14 cellular contexts compared by ENCODE assay signal in the genomic region with DNA sequence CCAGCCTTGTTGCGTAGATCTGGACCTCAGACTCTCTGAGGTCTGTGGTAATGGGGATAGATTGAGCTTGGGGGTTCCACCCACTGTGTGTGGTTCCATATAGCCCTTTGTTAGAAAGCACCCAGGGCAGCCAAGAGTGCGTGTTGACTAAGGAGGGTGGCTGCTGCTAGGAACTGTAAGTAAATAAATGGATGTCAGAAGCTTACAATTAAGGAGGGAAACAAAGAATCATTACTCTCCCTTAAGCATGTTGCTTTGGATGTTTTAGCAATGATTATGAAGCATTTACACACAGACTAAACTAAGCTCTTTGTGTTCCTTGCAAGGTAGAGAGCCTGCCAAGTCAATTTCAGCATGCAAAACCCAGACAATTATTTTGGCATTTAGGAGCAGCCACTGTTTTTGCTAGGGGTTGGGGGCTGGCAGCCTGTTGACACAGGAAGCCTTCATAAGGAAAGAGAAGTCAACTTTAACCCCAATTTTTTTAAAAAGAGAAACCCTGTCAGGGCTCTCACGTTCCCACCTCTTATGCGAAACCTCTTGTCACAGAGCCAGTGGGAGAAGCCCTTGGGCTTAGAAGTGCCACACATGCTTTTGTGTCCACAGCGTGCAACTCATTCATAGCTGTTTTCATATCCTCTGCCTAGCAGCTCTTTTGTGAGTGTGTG.
DNase-seq lines count a peak whose midpoint lies in the region; ATAC-seq and TF ChIP-seq lines count a peak whose summit lies in the region.
"Had no signal": no experiment of that assay in that cellular context is flagged by ENCODE, and none has a peak within 500 bp of the region (broad histone marks: within the 10 kb centered on the region; RNA-seq: fewer than 3 reads in every experiment).

No MANE protein-coding gene starts in this region.

- H3K9me3 ChIP-seq in heart right ventricle: no peaks in the 10 kb centered on the region
- no peaks in the 10 kb centered on the region for H3K9me3 ChIP-seq in effector memory CD4-positive, alpha-beta T cell (ENCODE audit: control insufficient read depth, low read length)
- H3K9me3 ChIP-seq: HAP-1 had no signal

- ATAC-seq in GM23338 (peak; percentile 71), heart right ventricle (peak; percentile 24 to 74 (median 66))

- H3K9me3 Mint-ChIP-seq in GM23338: no peaks in the 10 kb centered on the region
- H3K9me3 Mint-ChIP-seq in T-helper 2 cell treated with Interferon-gamma antibody and Interleukin-4, amounts not matched to agents 5 μg/mL and 100 μg/mL, for 36 hours: no peaks in the 10 kb centered on the region

- peaks cover 2% of the 10 kb centered on the region for H3K27me3 Mint-ChIP-seq in GM23338 (ENCODE audit: insufficient read depth, low read depth, poor library complexity)
- no peaks in the 10 kb centered on the region for H3K27me3 Mint-ChIP-seq in T-helper 2 cell treated with Interferon-gamma antibody and Interleukin-4, amounts not matched to agents 5 μg/mL and 100 μg/mL, for 36 hours (ENCODE audit: low read depth)

- H3K79me2 ChIP-seq in GM23338 (replicated peaks; ENCODE audit: insufficient read depth): no peaks in the 10 kb centered on the region; the same call in 1 of the 2 replicates

- TF ChIP-seq CTCF in GM23338 (conservative IDR thresholded peaks at IDR 0.05; ENCODE audit: low read depth in 2 of 2) (no peak), heart right ventricle (IDR thresholded peaks at IDR 0.05) (no peak)

- H3K4me1 ChIP-seq in GM23338 (ENCODE audit: insufficient read depth): peaks cover 32% of the 10 kb centered on the region
- H3K4me1 ChIP-seq in heart right ventricle: peaks cover 9 to 52% (median 41%) of the 10 kb centered on the region in 9 donors
- H3K4me1 ChIP-seq in effector memory CD4-positive, alpha-beta T cell (ENCODE audit: control insufficient read depth, insufficient read depth, low read length, poor library complexity, severe bottlenecking): no peaks in the 10 kb centered on the region

- H3K36me3 ChIP-seq in GM23338 (ENCODE audit: insufficient read depth): no peaks in the 10 kb centered on the region
- H3K36me3 ChIP-seq in heart right ventricle: no peaks in the 10 kb centered on the region
- no peaks in the 10 kb centered on the region for H3K36me3 ChIP-seq in effector memory CD4-positive, alpha-beta T cell (ENCODE audit: control insufficient read depth, insufficient read depth, low read length)
- H3K36me3 ChIP-seq: HAP-1 had no signal

- H4K20me1 ChIP-seq in GM23338 (replicated peaks; ENCODE audit: insufficient read depth): no peaks in the 10 kb centered on the region

- no peak for DNase-seq in GM23338 (ENCODE audit: low spot score)
- peak; percentile 12 for DNase-seq in NCI-H748 treated with DMSO at 0.1 percent for 48 hours (lab: John Stamatoyannopoulos, UW)
- peak in 1 of 2 donors; percentile 38 for DNase-seq in heart right ventricle
- DNase-seq in occipital lobe (lab: John Stamatoyannopoulos, UW): no peak
- DNase-seq in effector memory CD4-positive, alpha-beta T cell: no peak
- no peak for DNase-seq in T-helper 2 cell treated with Interferon-gamma antibody and Interleukin-4, amounts not matched to agents 5 μg/mL and 100 μg/mL, for 36 hours (ENCODE audit: low spot score)
- DNase-seq in NCI-H82 (lab: John Stamatoyannopoulos, UW): no peak
- DNase-seq: cerebellar nuclear complex, glutamatergic neuron, NCI-H524 treated with DMSO at 0.1 percent for 48 hours, T-helper 2 cell had no signal

- no peak overlapping the region for H3K4me3 ChIP-seq in GM23338
- peak overlapping the region in 1 of 10 donors; percentile 14 for H3K4me3 ChIP-seq in heart right ventricle
- H3K4me3 ChIP-seq in skin epidermis: no peak overlapping the region
- no peak overlapping the region for H3K4me3 ChIP-seq in effector memory CD4-positive, alpha-beta T cell (ENCODE audit: insufficient read depth, low read depth, low read length, poor library complexity, severe bottlenecking)
- H3K4me3 ChIP-seq: HAP-1 had no signal

- H3F3A ChIP-seq in GM23338 (replicated peaks; ENCODE audit: low read depth): no peaks in the 10 kb centered on the region

- H3K27me3 ChIP-seq in GM23338 (ENCODE audit: insufficient read depth) (no peaks in the 10 kb centered on the region), heart right ventricle (no peaks in the 10 kb centered on the region)
- H3K27me3 ChIP-seq in effector memory CD4-positive, alpha-beta T cell (replicated peaks; ENCODE audit: control insufficient read depth, insufficient read depth, low read length, poor library complexity, severe bottlenecking): no peaks in the 10 kb centered on the region

- intact Hi-C loops in heart right ventricle (cut with DNase I): loop anchor here in 1 of 10 donors (10.0 kb wide), 1 partner anchor 89 kb away; no protein-coding TSS in a partner anchor

- WGBS in heart right ventricle, 2 donors: 38 to 41% methylated on average over 5 of the region's 5 CpGs

- peaks cover 31% of the 10 kb centered on the region for H3K4me1 Mint-ChIP-seq in GM23338
- peaks cover 7% of the 10 kb centered on the region for H3K4me1 Mint-ChIP-seq in T-helper 2 cell treated with Interferon-gamma antibody and Interleukin-4, amounts not matched to agents 5 μg/mL and 100 μg/mL, for 36 hours (ENCODE audit: low read depth)

- no peak overlapping the region for H3K4me2 ChIP-seq in GM23338

- peak overlapping the region; percentile 67 for H3K27ac Mint-ChIP-seq in GM23338
- no peak overlapping the region for H3K27ac Mint-ChIP-seq in T-helper 2 cell treated with Interferon-gamma antibody and Interleukin-4, amounts not matched to agents 5 μg/mL and 100 μg/mL, for 36 hours

- no peaks in the 10 kb centered on the region for H3K36me3 Mint-ChIP-seq in GM23338 (ENCODE audit: low read depth)
- H3K36me3 Mint-ChIP-seq in T-helper 2 cell treated with Interferon-gamma antibody and Interleukin-4, amounts not matched to agents 5 μg/mL and 100 μg/mL, for 36 hours (ENCODE audit: low read depth): peaks cover 2% of the 10 kb centered on the region

- no peak overlapping the region for H2AFZ ChIP-seq in GM23338

- no peak overlapping the region for H3K4me3 Mint-ChIP-seq in GM23338
- no peak overlapping the region for H3K4me3 Mint-ChIP-seq in T-helper 2 cell treated with Interferon-gamma antibody and Interleukin-4, amounts not matched to agents 5 μg/mL and 100 μg/mL, for 36 hours

- no peaks in the 10 kb centered on the region for H3K9me2 ChIP-seq in GM23338 (ENCODE audit: insufficient read depth)

- H3K27ac ChIP-seq in GM23338 (ENCODE audit: low read depth) (no peak overlapping the region; the same call in 1 of the 2 replicates), heart right ventricle (peak overlapping the region in 7 of 10 donors; percentile 10 to 76 (median 40)), skin epidermis (peak overlapping the region in 18 of 21 experiments; percentile 21 to 81 (median 52))
- no peak overlapping the region for H3K27ac ChIP-seq in effector memory CD4-positive, alpha-beta T cell (ENCODE audit: insufficient read depth, low read length, poor library complexity, severe bottlenecking)
- H3K27ac ChIP-seq: HL-60 had no signal

TF ChIP-seq in GM23338, 12 proteins besides CTCF, POLR2A, EP300 and RAD21:
- no peak for TF ChIP-seq POLR2AphosphoS5 (IDR thresholded peaks at IDR 0.05; ENCODE audit: low read depth)
TF ChIP-seq in GM23338: peak in this region for 0.

Comparison
In these comparisons a context has a peak if more than half of its experiments do, and no peak if none do; other contexts are left out.
1. H3K27ac ChIP-seq: peak in heart right ventricle (7 of 10) and skin epidermis (18 of 21); none in GM23338 (single experiment) and effector memory CD4-positive, alpha-beta T cell (single experiment).